Comparison of ENCODE assay signal across 1 cellular context in the genomic region with DNA sequence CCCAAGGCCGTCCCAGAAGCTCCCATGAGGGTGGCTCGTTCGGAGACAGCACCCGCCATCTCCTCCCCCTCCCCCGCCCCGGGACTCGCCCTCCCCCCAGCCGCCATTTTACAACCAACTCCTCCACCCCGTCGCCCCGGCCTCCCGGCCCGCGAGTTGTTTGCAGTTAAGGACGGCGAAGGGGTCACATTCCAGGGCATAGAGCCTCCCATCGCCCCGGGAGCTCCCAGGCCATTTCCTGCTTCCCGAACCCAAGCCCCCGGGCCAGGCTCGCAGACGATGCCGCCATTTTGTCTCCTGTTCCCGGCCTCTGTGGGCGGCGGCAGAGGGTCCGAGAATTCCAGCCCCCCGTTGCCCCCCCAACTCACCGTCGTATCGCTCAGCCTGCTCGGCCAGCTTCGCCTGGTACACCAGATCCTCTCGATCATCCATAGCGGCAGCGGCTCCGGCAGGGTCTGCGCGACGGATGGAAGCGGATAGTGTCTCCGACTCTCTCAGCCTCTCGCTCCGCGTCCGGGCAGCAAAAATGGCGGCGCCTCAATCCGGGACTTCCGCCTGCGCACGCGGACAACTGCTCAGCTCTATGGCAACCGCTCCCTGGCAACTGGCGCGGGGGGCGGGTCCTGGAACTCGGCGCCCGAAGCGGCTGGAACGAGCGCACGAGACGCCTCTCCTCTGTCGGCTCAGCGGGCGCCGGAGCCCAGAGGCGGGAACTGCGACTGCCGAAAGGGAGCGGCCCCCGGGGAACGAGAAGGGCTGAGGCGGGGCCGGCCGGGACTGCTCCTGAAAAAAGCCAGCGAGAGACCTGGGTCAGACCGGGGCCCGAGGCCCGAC.
TF ChIP-seq lines count a peak whose summit lies in the region.

A gene (minus strand): TSS at position 544 of the 834 bp plus-strand sequence. CDS start 112 bp downstream, at position 432.

TF ChIP-seq in HepG2, 621 proteins besides CTCF, POLR2A, EP300 and RAD21 (continued from another document and continues in another):
- TF ChIP-seq, protein P1, sequence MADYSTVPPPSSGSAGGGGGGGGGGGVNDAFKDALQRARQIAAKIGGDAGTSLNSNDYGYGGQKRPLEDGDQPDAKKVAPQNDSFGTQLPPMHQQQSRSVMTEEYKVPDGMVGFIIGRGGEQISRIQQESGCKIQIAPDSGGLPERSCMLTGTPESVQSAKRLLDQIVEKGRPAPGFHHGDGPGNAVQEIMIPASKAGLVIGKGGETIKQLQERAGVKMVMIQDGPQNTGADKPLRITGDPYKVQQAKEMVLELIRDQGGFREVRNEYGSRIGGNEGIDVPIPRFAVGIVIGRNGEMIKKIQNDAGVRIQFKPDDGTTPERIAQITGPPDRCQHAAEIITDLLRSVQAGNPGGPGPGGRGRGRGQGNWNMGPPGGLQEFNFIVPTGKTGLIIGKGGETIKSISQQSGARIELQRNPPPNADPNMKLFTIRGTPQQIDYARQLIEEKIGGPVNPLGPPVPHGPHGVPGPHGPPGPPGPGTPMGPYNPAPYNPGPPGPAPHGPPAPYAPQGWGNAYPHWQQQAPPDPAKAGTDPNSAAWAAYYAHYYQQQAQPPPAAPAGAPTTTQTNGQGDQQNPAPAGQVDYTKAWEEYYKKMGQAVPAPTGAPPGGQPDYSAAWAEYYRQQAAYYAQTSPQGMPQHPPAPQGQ (CRISPR knock-in tag; IDR thresholded peaks at IDR 0.05; ENCODE audit: borderline replicate concordance): no peak
- TF ChIP-seq, protein P2, sequence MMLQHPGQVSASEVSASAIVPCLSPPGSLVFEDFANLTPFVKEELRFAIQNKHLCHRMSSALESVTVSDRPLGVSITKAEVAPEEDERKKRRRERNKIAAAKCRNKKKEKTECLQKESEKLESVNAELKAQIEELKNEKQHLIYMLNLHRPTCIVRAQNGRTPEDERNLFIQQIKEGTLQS (CRISPR knock-in tag; IDR thresholded peaks at IDR 0.05): no peak; the same call in 1 of the 2 replicates
- TF ChIP-seq ZZZ3 (CRISPR knock-in tag; IDR thresholded peaks at IDR 0.05; ENCODE audit: borderline replicate concordance) (peak; percentile 90; the same call in 1 of the 2 replicates), CEBPB (IDR thresholded peaks at IDR 0.05; ENCODE audit: borderline replicate concordance, low read depth, low read length) (no peak), MTF1 (CRISPR knock-in tag; IDR thresholded peaks at IDR 0.05) (0 out of 2 replicates have a peak, but pooled peaks have one; percentile 31), FOXM1 (CRISPR knock-in tag; IDR thresholded peaks at IDR 0.05) (no peak), SIN3B (IDR thresholded peaks at IDR 0.05; ENCODE audit: low read length) (no peak), THAP11 (CRISPR knock-in tag; IDR thresholded peaks at IDR 0.05) (peak; percentile 79), ZNF234 (CRISPR knock-in tag; conservative IDR thresholded peaks at IDR 0.05) (no peak; the same call in 1 of the 2 replicates), POGZ (CRISPR knock-in tag; IDR thresholded peaks at IDR 0.05) (peak; percentile 44), ZNF660 (CRISPR knock-in tag; IDR thresholded peaks at IDR 0.05; ENCODE audit: borderline replicate concordance, low read depth) (no peak), JDP2 (CRISPR knock-in tag; IDR thresholded peaks at IDR 0.05; ENCODE audit: borderline replicate concordance) (no peak), GTF3A (CRISPR knock-in tag; conservative IDR thresholded peaks at IDR 0.05) (no peak), GATAD2A (CRISPR knock-in tag; IDR thresholded peaks at IDR 0.05) (0 out of 2 replicates have a peak, but pooled peaks have one; percentile 38), ZC3H4 (CRISPR knock-in tag; IDR thresholded peaks at IDR 0.05; ENCODE audit: borderline replicate concordance) (no peak), CAMTA2 (CRISPR knock-in tag; IDR thresholded peaks at IDR 0.05; ENCODE audit: borderline replicate concordance) (peak; percentile 26; the same call in 1 of the 2 replicates), FOSL2 (CRISPR knock-in tag; IDR thresholded peaks at IDR 0.05) (no peak; the same call in 1 of the 2 replicates), BORCS8-MEF2B (CRISPR knock-in tag; IDR thresholded peaks at IDR 0.05) (peak; percentile 80), ZSCAN31 (CRISPR knock-in tag; IDR thresholded peaks at IDR 0.05; ENCODE audit: low read depth) (peak; percentile 43), ERF (CRISPR knock-in tag; IDR thresholded peaks at IDR 0.05) (no peak; the same call in none of the 2 replicates), ZNF501 (CRISPR knock-in tag; IDR thresholded peaks at IDR 0.05) (peak; percentile 97), ZNF143 (CRISPR knock-in tag; IDR thresholded peaks at IDR 0.05) (peak; percentile 51; the same call in 1 of the 2 replicates), ZNF24 (IDR thresholded peaks at IDR 0.05) (no peak), MBD4 (IDR thresholded peaks at IDR 0.05; ENCODE audit: borderline replicate concordance, low read length) (no peak), SIX1 (CRISPR knock-in tag; IDR thresholded peaks at IDR 0.05; ENCODE audit: borderline replicate concordance) (no peak)
- TF ChIP-seq, protein P3, sequence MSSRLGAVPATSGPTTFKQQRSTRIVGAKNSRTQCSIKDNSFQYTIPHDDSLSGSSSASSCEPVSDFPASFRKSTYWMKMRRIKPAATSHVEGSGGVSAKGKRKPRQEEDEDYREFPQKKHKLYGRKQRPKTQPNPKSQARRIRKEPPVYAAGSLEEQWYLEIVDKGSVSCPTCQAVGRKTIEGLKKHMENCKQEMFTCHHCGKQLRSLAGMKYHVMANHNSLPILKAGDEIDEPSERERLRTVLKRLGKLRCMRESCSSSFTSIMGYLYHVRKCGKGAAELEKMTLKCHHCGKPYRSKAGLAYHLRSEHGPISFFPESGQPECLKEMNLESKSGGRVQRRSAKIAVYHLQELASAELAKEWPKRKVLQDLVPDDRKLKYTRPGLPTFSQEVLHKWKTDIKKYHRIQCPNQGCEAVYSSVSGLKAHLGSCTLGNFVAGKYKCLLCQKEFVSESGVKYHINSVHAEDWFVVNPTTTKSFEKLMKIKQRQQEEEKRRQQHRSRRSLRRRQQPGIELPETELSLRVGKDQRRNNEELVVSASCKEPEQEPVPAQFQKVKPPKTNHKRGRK (CRISPR knock-in tag; IDR thresholded peaks at IDR 0.05): no peak
- TF ChIP-seq, protein P4, sequence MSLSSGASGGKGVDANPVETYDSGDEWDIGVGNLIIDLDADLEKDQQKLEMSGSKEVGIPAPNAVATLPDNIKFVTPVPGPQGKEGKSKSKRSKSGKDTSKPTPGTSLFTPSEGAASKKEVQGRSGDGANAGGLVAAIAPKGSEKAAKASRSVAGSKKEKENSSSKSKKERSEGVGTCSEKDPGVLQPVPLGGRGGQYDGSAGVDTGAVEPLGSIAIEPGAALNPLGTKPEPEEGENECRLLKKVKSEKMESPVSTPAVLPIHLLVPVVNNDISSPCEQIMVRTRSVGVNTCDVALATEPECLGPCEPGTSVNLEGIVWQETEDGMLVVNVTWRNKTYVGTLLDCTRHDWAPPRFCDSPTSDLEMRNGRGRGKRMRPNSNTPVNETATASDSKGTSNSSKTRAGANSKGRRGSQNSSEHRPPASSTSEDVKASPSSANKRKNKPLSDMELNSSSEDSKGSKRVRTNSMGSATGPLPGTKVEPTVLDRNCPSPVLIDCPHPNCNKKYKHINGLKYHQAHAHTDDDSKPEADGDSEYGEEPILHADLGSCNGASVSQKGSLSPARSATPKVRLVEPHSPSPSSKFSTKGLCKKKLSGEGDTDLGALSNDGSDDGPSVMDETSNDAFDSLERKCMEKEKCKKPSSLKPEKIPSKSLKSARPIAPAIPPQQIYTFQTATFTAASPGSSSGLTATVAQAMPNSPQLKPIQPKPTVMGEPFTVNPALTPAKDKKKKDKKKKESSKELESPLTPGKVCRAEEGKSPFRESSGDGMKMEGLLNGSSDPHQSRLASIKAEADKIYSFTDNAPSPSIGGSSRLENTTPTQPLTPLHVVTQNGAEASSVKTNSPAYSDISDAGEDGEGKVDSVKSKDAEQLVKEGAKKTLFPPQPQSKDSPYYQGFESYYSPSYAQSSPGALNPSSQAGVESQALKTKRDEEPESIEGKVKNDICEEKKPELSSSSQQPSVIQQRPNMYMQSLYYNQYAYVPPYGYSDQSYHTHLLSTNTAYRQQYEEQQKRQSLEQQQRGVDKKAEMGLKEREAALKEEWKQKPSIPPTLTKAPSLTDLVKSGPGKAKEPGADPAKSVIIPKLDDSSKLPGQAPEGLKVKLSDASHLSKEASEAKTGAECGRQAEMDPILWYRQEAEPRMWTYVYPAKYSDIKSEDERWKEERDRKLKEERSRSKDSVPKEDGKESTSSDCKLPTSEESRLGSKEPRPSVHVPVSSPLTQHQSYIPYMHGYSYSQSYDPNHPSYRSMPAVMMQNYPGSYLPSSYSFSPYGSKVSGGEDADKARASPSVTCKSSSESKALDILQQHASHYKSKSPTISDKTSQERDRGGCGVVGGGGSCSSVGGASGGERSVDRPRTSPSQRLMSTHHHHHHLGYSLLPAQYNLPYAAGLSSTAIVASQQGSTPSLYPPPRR (CRISPR knock-in tag; IDR thresholded peaks at IDR 0.05; ENCODE audit: borderline replicate concordance): peak; percentile 54; the same call in 1 of the 2 replicates
- TF ChIP-seq, protein P5, sequence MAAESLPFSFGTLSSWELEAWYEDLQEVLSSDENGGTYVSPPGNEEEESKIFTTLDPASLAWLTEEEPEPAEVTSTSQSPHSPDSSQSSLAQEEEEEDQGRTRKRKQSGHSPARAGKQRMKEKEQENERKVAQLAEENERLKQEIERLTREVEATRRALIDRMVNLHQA (CRISPR knock-in tag; IDR thresholded peaks at IDR 0.05): no peak
- TF ChIP-seq, protein P6, sequence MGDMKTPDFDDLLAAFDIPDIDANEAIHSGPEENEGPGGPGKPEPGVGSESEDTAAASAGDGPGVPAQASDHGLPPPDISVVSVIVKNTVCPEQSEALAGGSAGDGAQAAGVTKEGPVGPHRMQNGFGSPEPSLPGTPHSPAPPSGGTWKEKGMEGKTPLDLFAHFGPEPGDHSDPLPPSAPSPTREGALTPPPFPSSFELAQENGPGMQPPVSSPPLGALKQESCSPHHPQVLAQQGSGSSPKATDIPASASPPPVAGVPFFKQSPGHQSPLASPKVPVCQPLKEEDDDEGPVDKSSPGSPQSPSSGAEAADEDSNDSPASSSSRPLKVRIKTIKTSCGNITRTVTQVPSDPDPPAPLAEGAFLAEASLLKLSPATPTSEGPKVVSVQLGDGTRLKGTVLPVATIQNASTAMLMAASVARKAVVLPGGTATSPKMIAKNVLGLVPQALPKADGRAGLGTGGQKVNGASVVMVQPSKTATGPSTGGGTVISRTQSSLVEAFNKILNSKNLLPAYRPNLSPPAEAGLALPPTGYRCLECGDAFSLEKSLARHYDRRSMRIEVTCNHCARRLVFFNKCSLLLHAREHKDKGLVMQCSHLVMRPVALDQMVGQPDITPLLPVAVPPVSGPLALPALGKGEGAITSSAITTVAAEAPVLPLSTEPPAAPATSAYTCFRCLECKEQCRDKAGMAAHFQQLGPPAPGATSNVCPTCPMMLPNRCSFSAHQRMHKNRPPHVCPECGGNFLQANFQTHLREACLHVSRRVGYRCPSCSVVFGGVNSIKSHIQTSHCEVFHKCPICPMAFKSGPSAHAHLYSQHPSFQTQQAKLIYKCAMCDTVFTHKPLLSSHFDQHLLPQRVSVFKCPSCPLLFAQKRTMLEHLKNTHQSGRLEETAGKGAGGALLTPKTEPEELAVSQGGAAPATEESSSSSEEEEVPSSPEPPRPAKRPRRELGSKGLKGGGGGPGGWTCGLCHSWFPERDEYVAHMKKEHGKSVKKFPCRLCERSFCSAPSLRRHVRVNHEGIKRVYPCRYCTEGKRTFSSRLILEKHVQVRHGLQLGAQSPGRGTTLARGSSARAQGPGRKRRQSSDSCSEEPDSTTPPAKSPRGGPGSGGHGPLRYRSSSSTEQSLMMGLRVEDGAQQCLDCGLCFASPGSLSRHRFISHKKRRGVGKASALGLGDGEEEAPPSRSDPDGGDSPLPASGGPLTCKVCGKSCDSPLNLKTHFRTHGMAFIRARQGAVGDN (CRISPR knock-in tag; IDR thresholded peaks at IDR 0.05): peak; percentile 86
- TF ChIP-seq, protein P7, sequence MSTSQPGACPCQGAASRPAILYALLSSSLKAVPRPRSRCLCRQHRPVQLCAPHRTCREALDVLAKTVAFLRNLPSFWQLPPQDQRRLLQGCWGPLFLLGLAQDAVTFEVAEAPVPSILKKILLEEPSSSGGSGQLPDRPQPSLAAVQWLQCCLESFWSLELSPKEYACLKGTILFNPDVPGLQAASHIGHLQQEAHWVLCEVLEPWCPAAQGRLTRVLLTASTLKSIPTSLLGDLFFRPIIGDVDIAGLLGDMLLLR (CRISPR knock-in tag; IDR thresholded peaks at IDR 0.05): peak; percentile 85
- TF ChIP-seq, protein P8, sequence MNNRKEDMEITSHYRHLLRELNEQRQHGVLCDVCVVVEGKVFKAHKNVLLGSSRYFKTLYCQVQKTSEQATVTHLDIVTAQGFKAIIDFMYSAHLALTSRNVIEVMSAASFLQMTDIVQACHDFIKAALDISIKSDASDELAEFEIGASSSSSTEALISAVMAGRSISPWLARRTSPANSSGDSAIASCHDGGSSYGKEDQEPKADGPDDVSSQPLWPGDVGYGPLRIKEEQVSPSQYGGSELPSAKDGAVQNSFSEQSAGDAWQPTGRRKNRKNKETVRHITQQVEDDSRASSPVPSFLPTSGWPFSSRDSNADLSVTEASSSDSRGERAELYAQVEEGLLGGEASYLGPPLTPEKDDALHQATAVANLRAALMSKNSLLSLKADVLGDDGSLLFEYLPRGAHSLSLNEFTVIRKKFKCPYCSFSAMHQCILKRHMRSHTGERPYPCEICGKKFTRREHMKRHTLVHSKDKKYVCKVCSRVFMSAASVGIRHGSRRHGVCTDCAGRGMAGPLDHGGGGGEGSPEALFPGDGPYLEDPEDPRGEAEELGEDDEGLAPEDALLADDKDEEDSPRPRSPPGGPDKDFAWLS (CRISPR knock-in tag; IDR thresholded peaks at IDR 0.05; ENCODE audit: borderline replicate concordance): no peak
- TF ChIP-seq, protein P9, sequence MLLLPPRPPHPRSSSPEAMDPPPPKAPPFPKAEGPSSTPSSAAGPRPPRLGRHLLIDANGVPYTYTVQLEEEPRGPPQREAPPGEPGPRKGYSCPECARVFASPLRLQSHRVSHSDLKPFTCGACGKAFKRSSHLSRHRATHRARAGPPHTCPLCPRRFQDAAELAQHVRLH (CRISPR knock-in tag; IDR thresholded peaks at IDR 0.05; ENCODE audit: borderline replicate concordance, low read depth): no peak
- TF ChIP-seq, protein P10, sequence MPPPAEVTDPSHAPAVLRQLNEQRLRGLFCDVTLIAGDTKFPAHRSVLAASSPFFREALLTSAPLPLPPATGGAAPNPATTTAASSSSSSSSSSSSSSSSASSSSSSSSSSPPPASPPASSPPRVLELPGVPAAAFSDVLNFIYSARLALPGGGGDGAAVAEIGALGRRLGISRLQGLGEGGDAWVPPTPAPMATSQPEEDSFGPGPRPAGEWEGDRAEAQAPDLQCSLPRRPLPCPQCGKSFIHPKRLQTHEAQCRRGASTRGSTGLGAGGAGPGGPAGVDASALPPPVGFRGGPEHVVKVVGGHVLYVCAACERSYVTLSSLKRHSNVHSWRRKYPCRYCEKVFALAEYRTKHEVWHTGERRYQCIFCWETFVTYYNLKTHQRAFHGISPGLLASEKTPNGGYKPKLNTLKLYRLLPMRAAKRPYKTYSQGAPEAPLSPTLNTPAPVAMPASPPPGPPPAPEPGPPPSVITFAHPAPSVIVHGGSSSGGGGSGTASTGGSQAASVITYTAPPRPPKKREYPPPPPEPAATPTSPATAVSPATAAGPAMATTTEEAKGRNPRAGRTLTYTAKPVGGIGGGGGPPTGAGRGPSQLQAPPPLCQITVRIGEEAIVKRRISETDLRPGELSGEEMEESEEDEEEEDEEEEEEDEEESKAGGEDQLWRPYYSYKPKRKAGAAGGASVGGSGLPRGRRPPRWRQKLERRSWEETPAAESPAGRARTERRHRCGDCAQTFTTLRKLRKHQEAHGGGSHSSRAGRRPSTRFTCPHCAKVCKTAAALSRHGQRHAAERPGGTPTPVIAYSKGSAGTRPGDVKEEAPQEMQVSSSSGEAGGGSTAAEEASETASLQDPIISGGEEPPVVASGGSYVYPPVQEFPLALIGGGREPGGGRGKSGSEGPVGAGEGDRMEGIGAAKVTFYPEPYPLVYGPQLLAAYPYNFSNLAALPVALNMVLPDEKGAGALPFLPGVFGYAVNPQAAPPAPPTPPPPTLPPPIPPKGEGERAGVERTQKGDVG (CRISPR knock-in tag; IDR thresholded peaks at IDR 0.05; ENCODE audit: borderline replicate concordance): peak; percentile 68; the same call in 1 of the 2 replicates
